In the genomic region with DNA sequence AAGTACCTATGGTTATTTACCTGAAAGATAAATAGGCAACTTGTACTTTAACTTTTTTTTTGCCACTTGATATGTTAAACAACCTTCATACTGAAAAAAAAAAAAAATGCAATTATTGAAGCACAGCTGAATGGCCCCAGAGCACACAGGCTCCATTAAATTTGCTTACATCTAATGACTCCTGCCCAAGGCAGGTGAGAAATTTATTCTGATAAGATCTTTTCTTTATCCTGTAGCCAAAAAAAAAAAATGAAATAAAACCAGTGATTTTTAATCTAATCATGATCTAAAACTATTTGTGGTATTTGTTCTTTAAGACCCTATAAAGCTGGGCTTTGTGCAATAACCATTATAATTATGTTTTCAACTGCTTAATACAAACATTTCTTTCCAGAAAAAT, we compare ENCODE assay signal across 9 cellular contexts.
"Had no signal": no experiment of that assay in that cellular context is flagged by ENCODE, and none has a peak within 500 bp of the region (broad histone marks: within the 10 kb centered on the region; RNA-seq: fewer than 3 reads in every experiment).

No MANE protein-coding gene starts in this region.

- H3K9ac ChIP-seq: GM23248 had no signal

- H2AFZ ChIP-seq: GM23248 had no signal

- H3K4me3 ChIP-seq: GM23248, HAP-1, K562 had no signal

- H3K27ac ChIP-seq: GM23248 had no signal

- ATAC-seq: HCT116, K562 had no signal

- H3K9me3 ChIP-seq: HAP-1 had no signal

- H3K36me3 ChIP-seq: HAP-1 had no signal

- DNase-seq: GM23248, GOT3, H7, HFFc6, IMR-90 had no signal

- FAIRE-seq: HTR-8/SVneo, K562 had no signal
